Comparison of ENCODE assay signal across 8 cellular contexts in the genomic region with DNA sequence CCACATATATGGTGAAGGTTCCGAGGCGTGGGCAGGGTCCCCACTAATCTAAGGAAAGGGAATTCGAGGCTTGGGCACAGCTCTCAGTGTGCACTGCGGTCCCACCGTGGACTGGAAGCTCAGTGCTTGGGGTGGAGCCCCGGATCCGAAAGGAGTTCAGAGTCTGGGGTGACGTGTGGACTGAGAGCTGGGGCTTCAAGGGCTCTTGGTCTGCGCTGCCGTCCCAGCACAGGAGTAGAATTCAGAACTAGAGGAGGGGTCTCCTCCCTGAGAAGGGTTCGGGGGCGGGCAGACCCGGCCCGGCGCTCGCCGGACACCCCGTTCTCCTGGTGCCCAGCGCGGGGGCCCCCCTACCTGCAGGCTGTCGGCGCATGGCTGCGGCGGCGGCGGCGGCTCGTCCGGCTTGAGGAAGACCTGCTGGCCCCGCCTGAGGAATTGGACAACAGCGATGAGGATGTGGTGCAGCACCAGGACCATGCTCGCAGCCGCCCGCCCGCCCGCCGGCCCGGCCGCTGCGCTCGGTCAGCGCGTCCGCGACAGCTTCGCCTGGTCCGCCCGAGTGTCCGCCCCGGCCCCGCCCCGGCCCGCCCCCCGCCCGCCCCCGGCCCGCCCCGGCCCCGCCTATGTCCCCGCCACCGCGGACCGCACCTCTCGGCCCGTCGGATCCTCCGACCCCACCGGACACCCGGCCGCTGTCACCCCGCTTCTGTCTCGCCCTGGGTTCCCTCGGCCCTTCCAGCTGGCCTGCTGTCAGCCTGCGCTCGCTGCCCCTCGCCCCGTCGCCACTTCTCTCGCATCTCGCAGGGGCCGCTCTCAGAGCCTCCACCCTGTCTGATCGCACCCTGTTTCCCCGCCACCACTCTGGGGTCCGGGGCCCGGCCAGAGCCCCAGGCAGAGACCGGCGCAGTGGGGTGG. TPM values are rescaled to one million over a fixed set of nuclear protein-coding genes. Genes with fewer than 3 reads are reported as not detected.
DNase-seq lines count a peak whose midpoint lies in the region; ATAC-seq and TF ChIP-seq lines count a peak whose summit lies in the region.

No MANE protein-coding gene starts in this region.

- peak overlapping the region; percentile 67 for H3K4me3 Mint-ChIP-seq in activated B cell treated with CpG ODN at 0.5 μM for 24 hours
- H3K4me3 Mint-ChIP-seq in natural killer cell = peak overlapping the region; percentile 89

- H3K27me3 Mint-ChIP-seq in activated B cell treated with CpG ODN at 0.5 μM for 24 hours (peaks cover 14% of the 10 kb centered on the region), natural killer cell (ENCODE audit: low read depth in 2 of 2) (peaks cover 6 to 13% of the 10 kb centered on the region in 2 donors)

- CTCF ChIA-PET in activated B cell treated with CpG ODN at 0.5 μM for 24 hours (lab: Charles Lee) = interaction anchor here (1.1 to 2.9 kb wide), 3 partner anchors 55 to 171 kb away, joined by 3 to 20 read pairs (median 8); no protein-coding TSS in a partner anchor

- H3K4me3 ChIP-seq in AG09309 (ENCODE audit: control insufficient read depth, low read depth, low read length) (peak overlapping the region; percentile 41), HAP-1 (peak overlapping the region; percentile 35), esophagus (ENCODE audit: low read depth in 1 of 2, low read length in 2 of 2) (peak overlapping the region; percentile 49 to 61)

- WGBS in esophagus, 2 donors = 3 to 7% methylated on average over 43 to 87 of the region's 87 CpGs

- H3K36me3 Mint-ChIP-seq in activated B cell treated with CpG ODN at 0.5 μM for 24 hours (ENCODE audit: low read depth) (no peaks in the 10 kb centered on the region), natural killer cell (no peaks in the 10 kb centered on the region)

- no peak for TF ChIP-seq CTCF in AG09309 (IDR thresholded peaks at IDR 0.05; ENCODE audit: control insufficient read depth, insufficient read depth, low read depth, low read length, missing control alignments)
- TF ChIP-seq CTCF in activated B cell treated with CpG ODN at 0.5 μM for 24 hours (IDR thresholded peaks at IDR 0.05) = no peak
- no peak for TF ChIP-seq CTCF in natural killer cell (IDR thresholded peaks at IDR 0.05)

- in situ Hi-C loops in HAP-1 (cut with MboI; ENCODE audit: low sequenced_read_pairs) = no loop called here

- no peaks in the 10 kb centered on the region for H3K36me3 ChIP-seq in HAP-1 (replicated peaks)
- no peaks in the 10 kb centered on the region for H3K36me3 ChIP-seq in esophagus (ENCODE audit: control insufficient read depth in 2 of 2, insufficient read depth in 2 of 2, low read length in 1 of 2)

- peak overlapping the region in 1 of 2 donors; percentile 40 for H3K27ac ChIP-seq in esophagus (ENCODE audit: low read depth in 2 of 2, low read length in 1 of 2)

- H3K27ac Mint-ChIP-seq in activated B cell treated with CpG ODN at 0.5 μM for 24 hours = no peak overlapping the region
- H3K27ac Mint-ChIP-seq in natural killer cell = no peak overlapping the region

- DNase-seq in AG09309 (ENCODE audit: low read depth) (no peak), HAP-1 (ENCODE audit: low spot score in 2 of 2) (peak; percentile 3 to 50), activated B cell treated with CpG ODN at 0.5 μM for 24 hours (peak; percentile 22), natural killer cell (peak; percentile 33), NOMO-1 (lab: John Stamatoyannopoulos, UW; ENCODE audit: unreplicated experiment in 2 of 2) (no peak)
- no peak for DNase-seq in NK-92 treated with Interleukin-12 subunit alpha and Interleukin-12 subunit beta, amount 100 ng/mL, for 24 hours (lab: John Stamatoyannopoulos, UW)

- H3K4me1 Mint-ChIP-seq in activated B cell treated with CpG ODN at 0.5 μM for 24 hours (no peaks in the 10 kb centered on the region), natural killer cell (peaks cover 0 to 7% of the 10 kb centered on the region in 2 donors)

- H3K4me1 ChIP-seq in HAP-1 (peaks cover 3% of the 10 kb centered on the region; the same call in 1 of the 2 replicates), esophagus (ENCODE audit: control insufficient read depth in 2 of 2, insufficient read depth in 2 of 2, low read length in 1 of 2) (peaks cover 0 to 6% of the 10 kb centered on the region in 2 donors)

- H3K9me3 Mint-ChIP-seq in activated B cell treated with CpG ODN at 0.5 μM for 24 hours = no peaks in the 10 kb centered on the region
- no peaks in the 10 kb centered on the region for H3K9me3 Mint-ChIP-seq in natural killer cell

- POLR2A ChIA-PET in activated B cell treated with CpG ODN at 0.5 μM for 24 hours (lab: Charles Lee) = interaction anchor here (1.8 kb wide), 1 partner anchor 50 kb away, joined by 5 read pairs; no protein-coding TSS in a partner anchor

- H3K27me3 ChIP-seq in HAP-1 (ENCODE audit: low read depth) (peaks cover 14% of the 10 kb centered on the region), esophagus (ENCODE audit: control insufficient read depth in 1 of 2, insufficient read depth in 2 of 2, low read length in 2 of 2) (no peaks in the 10 kb centered on the region)

- intact Hi-C loops in activated B cell treated with CpG ODN at 0.5 μM for 24 hours (cut with micrococcal nuclease) = no loop called here
- intact Hi-C loops in natural killer cell (cut with micrococcal nuclease) = no loop called here

- peak; percentile 37 for ATAC-seq in activated B cell treated with CpG ODN at 0.5 μM for 24 hours (ENCODE audit: low read depth)
- peak; percentile 32 to 61 (median 45) for ATAC-seq in natural killer cell
- no peak for ATAC-seq in HG03139 (IDR thresholded peaks at IDR 0.05; ENCODE audit: unreplicated experiment)

- H3K9me3 ChIP-seq in HAP-1 = no peaks in the 10 kb centered on the region
- H3K9me3 ChIP-seq in esophagus (ENCODE audit: control insufficient read depth in 2 of 2, insufficient read depth in 1 of 2, low read depth in 1 of 2, low read length in 1 of 2) = no peaks in the 10 kb centered on the region

RNA-seq across cellular contexts. Expression of gene PDE2A, which starts 32.1 kb away (rescaled TPM):
- total RNA-seq in activated B cell treated with CpG ODN at 0.5 μM for 24 hours = 0.32 and 1.4 TPM in 2 replicates
- polyA plus RNA-seq in esophagus = 1 to 10 TPM; 6.9 to 7.6 TPM
- 10 to 100 TPM in 1 of 3 donors, 1 to 10 TPM in 2; 8.7 to 11.9 (median 9.0) TPM for total RNA-seq in natural killer cell

Comparison
In these comparisons a context has a peak if more than half of its experiments do, and no peak if none do; other contexts are left out.
1. DNase-seq: peak in HAP-1 (2 of 2), activated B cell treated with CpG ODN at 0.5 μM for 24 hours (single experiment) and natural killer cell (single experiment); none in AG09309 (single experiment), NOMO-1 (0 of 2) and NK-92 treated with Interleukin-12 subunit alpha and Interleukin-12 subunit beta, amount 100 ng/mL, for 24 hours (single experiment).
2. Peak in every context shown above with its lines, with median percentiles within 50 percentile points of each other: H3K4me3 ChIP-seq.